ENCODE assay signal across 1 cellular context in genomic region chr3:37762698-37763097, GRCh38.
TF ChIP-seq lines count a peak whose summit lies in the region.

No MANE protein-coding gene starts in this region.

TF ChIP-seq in K562, 482 proteins besides CTCF, POLR2A, EP300 and RAD21 (continued from another document and continues in another):
- TF ChIP-seq PREB (CRISPR knock-in tag; IDR thresholded peaks at IDR 0.05) (no peak), HMBOX1 (IDR thresholded peaks at IDR 0.05) (no peak), FOSL1 (tag; conservative IDR thresholded peaks at IDR 0.05) (0 out of 2 replicates have a peak, but pooled peaks have one; percentile 29), ETS1 (conservative IDR thresholded peaks at IDR 0.05; ENCODE audit: control insufficient read depth, low read depth, low read length) (no peak), THAP7 (CRISPR knock-in tag; IDR thresholded peaks at IDR 0.05) (no peak), EZH2 (IDR thresholded peaks at IDR 0.05; ENCODE audit: borderline replicate concordance, low read depth, low read length) (no peak), ZBTB11 (CRISPR knock-in tag; IDR thresholded peaks at IDR 0.05) (no peak), KLF1 (tag; IDR thresholded peaks at IDR 0.05) (no peak), XRCC4 (IDR thresholded peaks at IDR 0.05; ENCODE audit: extremely low read depth, insufficient read depth, insufficient read length) (no peak), RCOR1 (IDR thresholded peaks at IDR 0.05; ENCODE audit: borderline replicate concordance in 1 of 2, low read depth in 2 of 2, low read length in 2 of 2) (peak in 1 of 2 experiments; percentile 96; a peak in 3 of 4 replicates), HDAC1 (IDR thresholded peaks at IDR 0.05) (peak in 1 of 2 experiments; percentile 59; a peak in 1 of 4 replicates), HLTF (IDR thresholded peaks at IDR 0.05) (no peak), ZZZ3 (IDR thresholded peaks at IDR 0.05) (no peak), HOXB6 (CRISPR knock-in tag; IDR thresholded peaks at IDR 0.05; ENCODE audit: borderline replicate concordance) (no peak), TAF1 (IDR thresholded peaks at IDR 0.05; ENCODE audit: control insufficient read depth, extremely low read depth, insufficient read depth, low read length, severe bottlenecking) (no peak), NR2C1 (IDR thresholded peaks at IDR 0.05) (no peak), NR2C1 (tag; IDR thresholded peaks at IDR 0.05) (no peak), ZBTB40 (IDR thresholded peaks at IDR 0.05) (no peak), ZBTB40 (CRISPR knock-in tag; IDR thresholded peaks at IDR 0.05) (no peak), HES1 (IDR thresholded peaks at IDR 0.05; ENCODE audit: low read depth) (peak; percentile 72), TCF3 (CRISPR knock-in tag; IDR thresholded peaks at IDR 0.05) (peak; percentile 37; the same call in 1 of the 2 replicates), ZNF23 (CRISPR knock-in tag; IDR thresholded peaks at IDR 0.05) (no peak), SREBF2 (CRISPR knock-in tag; IDR thresholded peaks at IDR 0.05) (no peak), HDAC2 (IDR thresholded peaks at IDR 0.05) (peak; percentile 67; the same call in 1 of the 2 replicates), ZNF395 (CRISPR knock-in tag; IDR thresholded peaks at IDR 0.05) (no peak), ZNF79 (CRISPR knock-in tag; IDR thresholded peaks at IDR 0.05; ENCODE audit: low read depth) (no peak), PHF8 (IDR thresholded peaks at IDR 0.05; ENCODE audit: borderline replicate concordance, low read length) (no peak), PCBP1 (IDR thresholded peaks at IDR 0.05; ENCODE audit: low read depth, low read length, poor library complexity, severe bottlenecking) (no peak), CBFA2T2 (conservative IDR thresholded peaks at IDR 0.05) (peak; percentile 55), KDM4B (IDR thresholded peaks at IDR 0.05; ENCODE audit: borderline replicate concordance in 2 of 2, low read depth in 1 of 2) (no peak), IRF1 (CRISPR knock-in tag; IDR thresholded peaks at IDR 0.05; ENCODE audit: borderline replicate concordance) (no peak), IFI16 (CRISPR knock-in tag; IDR thresholded peaks at IDR 0.05) (no peak), TRIM28 (IDR thresholded peaks at IDR 0.05) (no peak), NFE2L1 (tag; IDR thresholded peaks at IDR 0.05; ENCODE audit: borderline replicate concordance, low read depth) (no peak), ERF (CRISPR knock-in tag; IDR thresholded peaks at IDR 0.05) (no peak), ZBTB12 (CRISPR knock-in tag; IDR thresholded peaks at IDR 0.05) (no peak), FIP1L1 (IDR thresholded peaks at IDR 0.05; ENCODE audit: low read depth, low read length, poor library complexity, severe bottlenecking) (no peak), XRCC3 (IDR thresholded peaks at IDR 0.05) (no peak), TARDBP (IDR thresholded peaks at IDR 0.05) (no peak), ATF7 (IDR thresholded peaks at IDR 0.05) (no peak), ZNF699 (CRISPR knock-in tag; IDR thresholded peaks at IDR 0.05; ENCODE audit: insufficient replicate concordance) (no peak), ZBTB17 (CRISPR knock-in tag; IDR thresholded peaks at IDR 0.05) (no peak), FOXA1 (IDR thresholded peaks at IDR 0.05; ENCODE audit: borderline replicate concordance) (no peak)
